In genomic region chr6:107679457-107679856, GRCh38 we compare ENCODE assay signal across 13 cellular contexts.
DNase-seq lines count a peak whose midpoint lies in the region; ATAC-seq and TF ChIP-seq lines count a peak whose summit lies in the region.
"Had no signal": no experiment of that assay in that cellular context is flagged by ENCODE, and none has a peak within 500 bp of the region (broad histone marks: within the 10 kb centered on the region; RNA-seq: fewer than 3 reads in every experiment).

No MANE protein-coding gene starts in this region.

- no peak overlapping the region for H3K4me3 ChIP-seq in dorsolateral prefrontal cortex
- no peak overlapping the region for H3K4me3 ChIP-seq in SJCRH30
- H3K4me3 ChIP-seq: BLaER1, heart right ventricle, stomach had no signal

- no peaks in the 10 kb centered on the region for H3K36me3 ChIP-seq in SJCRH30
- H3K36me3 ChIP-seq: BLaER1, heart right ventricle, stomach had no signal

- ATAC-seq in HG03196 (IDR thresholded peaks at IDR 0.05; ENCODE audit: unreplicated experiment): no peak

- no peaks in the 10 kb centered on the region for H3K27me3 ChIP-seq in dorsolateral prefrontal cortex
- no peaks in the 10 kb centered on the region for H3K27me3 ChIP-seq in SJCRH30
- H3K27me3 ChIP-seq: BLaER1, heart right ventricle, stomach had no signal

- no peaks in the 10 kb centered on the region; the same call in 1 of the 2 replicates for H3K9me3 ChIP-seq in SJCRH30 (replicated peaks)

- H3K27ac ChIP-seq in dorsolateral prefrontal cortex (peak overlapping the region in 1 of 59 donors; percentile 38), SJCRH30 (no peak overlapping the region)
- H3K27ac ChIP-seq: BLaER1, stomach had no signal

- intact Hi-C loops in dorsolateral prefrontal cortex (cut with DNase I): loop anchor here in 1 of 2 donors (5.0 to 10.0 kb wide), 2 partner anchors 168 to 185 kb away; partner anchors contain the start of gene SOBP

- no peaks in the 10 kb centered on the region for H3K4me1 ChIP-seq in SJCRH30

- DNase-seq in AG08395 (ENCODE audit: low spot score) (peak; percentile 40), HCEC 1CT (peak; percentile 43), dorsolateral prefrontal cortex (peak in 7 of 10 donors; percentile 51 to 85 (median 66)), kidney tubule cell (ENCODE audit: low spot score) (peak; percentile 2), NCI-H510A (lab: John Stamatoyannopoulos, UW) (no peak), NCI-H748 (lab: John Stamatoyannopoulos, UW; ENCODE audit: unreplicated experiment) (no peak), SJCRH30 (no peak)
- DNase-seq: amniotic stem cell, NCI-H446 treated with DMSO at 0.1 percent for 48 hours, stomach had no signal

- TF ChIP-seq CTCF in dorsolateral prefrontal cortex (IDR thresholded peaks at IDR 0.05 in 54 of 56, conservative IDR thresholded peaks at IDR 0.05 in 2 of 56; ENCODE audit: low read depth in 1 of 56, partially characterized antibody in 56 of 56): no peak

Comparison
In these comparisons a context has a peak if more than half of its experiments do, and no peak if none do; other contexts are left out.
1. DNase-seq: peak in AG08395 (single experiment), HCEC 1CT (single experiment), dorsolateral prefrontal cortex (7 of 10) and kidney tubule cell (single experiment); none in NCI-H510A (single experiment), NCI-H748 (single experiment) and SJCRH30 (0 of 2).